29 cellular contexts compared by ENCODE assay signal in the genomic region with DNA sequence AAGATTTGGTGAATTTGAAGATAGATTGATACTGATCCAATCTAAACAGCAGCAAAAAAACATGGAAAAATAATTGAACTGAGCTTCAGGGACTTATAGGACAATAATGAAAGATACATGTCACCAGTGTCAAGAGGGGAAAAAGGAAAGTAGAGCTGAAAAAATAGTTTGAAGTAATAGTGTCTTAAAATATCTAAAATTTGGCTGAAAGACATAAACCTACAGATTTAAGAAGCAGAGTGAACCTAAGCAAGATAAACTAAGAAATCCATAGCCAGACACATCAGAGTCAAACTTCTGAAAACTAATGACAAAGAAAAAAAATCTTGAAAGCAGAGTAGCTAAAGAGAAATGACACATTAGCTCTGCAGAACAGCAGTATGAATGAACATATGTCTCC.
"Had no signal": no experiment of that assay in that cellular context is flagged by ENCODE, and none has a peak within 500 bp of the region (broad histone marks: within the 10 kb centered on the region; RNA-seq: fewer than 3 reads in every experiment).

No MANE protein-coding gene starts in this region.

- FAIRE-seq: colon, endometrium, endothelial cell of umbilical vein, frontal cortex had no signal

- H3K27me3 ChIP-seq: colonic mucosa, dorsolateral prefrontal cortex, esophagus muscularis mucosa, esophagus squamous epithelium, foreskin keratinocyte, gastrocnemius medialis, gastroesophageal sphincter, heart left ventricle, heart right ventricle had no signal

- H3K9me3 ChIP-seq: colonic mucosa had no signal

- H3K4me1 Mint-ChIP-seq: endodermal cell had no signal

- H3K4me3 ChIP-seq: colonic mucosa, coronary artery, dorsolateral prefrontal cortex, esophagus muscularis mucosa, esophagus squamous epithelium, gastrocnemius medialis, gastroesophageal sphincter, heart left ventricle, heart right ventricle had no signal

- DNase-seq: colonic mucosa; cortex of kidney; dermis blood vessel endothelial cell; dorsolateral prefrontal cortex; effector CD4-positive, alpha-beta T cell; effector CD8-positive, alpha-beta T cell; effector memory CD4-positive, alpha-beta T cell; effector memory CD8-positive, alpha-beta T cell; endodermal cell; erythroblast; esophagus squamous epithelium; foreskin fibroblast; foreskin keratinocyte; foreskin melanocyte; gastrocnemius medialis; glutamatergic neuron; head of caudate nucleus; heart left ventricle; heart right ventricle had no signal

- ATAC-seq: effector memory CD8-positive, alpha-beta T cell; esophagus mucosa; foreskin keratinocyte; gastrocnemius medialis; gastroesophageal sphincter; heart left ventricle; heart right ventricle had no signal

- H3K27me3 Mint-ChIP-seq: dendritic cell treated with granulocyte-macrophage colony-stimulating factor and Interleukin-4, amounts not matched to agents 40 ng/mL and 50 ng/mL, for 4 days; effector memory CD8-positive, alpha-beta T cell had no signal

- H3K4me1 ChIP-seq: colonic mucosa, esophagus squamous epithelium, foreskin keratinocyte had no signal

- H3K27ac Mint-ChIP-seq: dendritic cell treated with granulocyte-macrophage colony-stimulating factor and Interleukin-4, amounts not matched to agents 40 ng/mL and 50 ng/mL, for 4 days; effector memory CD8-positive, alpha-beta T cell; endodermal cell had no signal

- H3K4me3 Mint-ChIP-seq: dendritic cell treated with granulocyte-macrophage colony-stimulating factor and Interleukin-4, amounts not matched to agents 40 ng/mL and 50 ng/mL, for 4 days; effector memory CD8-positive, alpha-beta T cell; endodermal cell had no signal

- H3K27ac ChIP-seq: colonic mucosa, coronary artery, dorsolateral prefrontal cortex, epithelial cell of prostate, esophagus muscularis mucosa, esophagus squamous epithelium, foreskin keratinocyte, gastrocnemius medialis, gastroesophageal sphincter, heart left ventricle, heart right ventricle had no signal
